ENCODE assay signal across 25 cellular contexts in genomic region chr22:48523091-48523490, GRCh38.
DNase-seq lines count a peak whose midpoint lies in the region; FAIRE-seq and TF ChIP-seq lines count a peak whose summit lies in the region.
"Had no signal": no experiment of that assay in that cellular context is flagged by ENCODE, and none has a peak within 500 bp of the region (broad histone marks: within the 10 kb centered on the region; RNA-seq: fewer than 3 reads in every experiment).

No MANE protein-coding gene starts in this region.

- CTCF ChIA-PET in HEK293 (lab: Yijun Ruan, JAX) (no interaction called here), H1 (lab: Charles Lee; ENCODE audit: partially characterized antibody) (no interaction called here)

- H4K5ac ChIP-seq in H1 (ENCODE audit: insufficient read length, low read depth, low read length) = no peak overlapping the region

- H4K20me1 ChIP-seq in H1 (replicated peaks in 1 of 2; ENCODE audit: control insufficient read depth in 1 of 2, insufficient read depth in 2 of 2, low read length in 2 of 2) = peaks cover 0 to 11% of the 10 kb centered on the region in 2 experiments
- H4K20me1 ChIP-seq: BLaER1 had no signal

- H3K36me3 ChIP-seq in HEK293 (ENCODE audit: control insufficient read depth in 2 of 2, insufficient read depth in 1 of 2, low read length in 2 of 2) (no peaks in the 10 kb centered on the region), H1 (ENCODE audit: control insufficient read depth in 2 of 4, insufficient read depth in 4 of 4, low read length in 3 of 4) (no peaks in the 10 kb centered on the region), tibial nerve (no peaks in the 10 kb centered on the region)
- H3K36me3 ChIP-seq: BE2C, BLaER1 had no signal

- H3K4me2 ChIP-seq in H1 (ENCODE audit: insufficient read depth in 1 of 2, low read depth in 2 of 2, low read length in 2 of 2) = no peak overlapping the region
- H3K4me2 ChIP-seq: BLaER1 had no signal

- H4K91ac ChIP-seq in H1 (replicated peaks; ENCODE audit: insufficient read length, low read length) = no peak overlapping the region

- no peak overlapping the region for H3K14ac ChIP-seq in H1 (ENCODE audit: insufficient read length)

- TF ChIP-seq POLR2A in H1 (IDR thresholded peaks at IDR 0.05; ENCODE audit: control extremely low read depth in 1 of 2, low read depth in 2 of 2, low read length in 2 of 2) (no peak), tibial nerve (IDR thresholded peaks at IDR 0.05) (no peak), GM12891 (IDR thresholded peaks at IDR 0.05; ENCODE audit: low read depth, low read length) (no peak)

- H3K18ac ChIP-seq in H1 (ENCODE audit: extremely low read depth, low read length) = no peak overlapping the region

- TF ChIP-seq RAD21 in H1 (IDR thresholded peaks at IDR 0.05 in 1 of 2, conservative IDR thresholded peaks at IDR 0.05 in 1 of 2; ENCODE audit: low read depth in 2 of 2, low read length in 2 of 2) = no peak

- no peak overlapping the region for H2BK5ac ChIP-seq in H1 (ENCODE audit: low read depth, low read length)

- H3K23me2 ChIP-seq in H1 (ENCODE audit: low read depth, low read length) = no peaks in the 10 kb centered on the region

- H3K79me1 ChIP-seq in H1 (ENCODE audit: low read depth, low read length) = peaks cover 10% of the 10 kb centered on the region; the same call in 1 of the 2 replicates

- peak overlapping the region; percentile 64; the same call in 1 of the 2 replicates for H4K8ac ChIP-seq in H1 (ENCODE audit: extremely low read depth, insufficient read depth, low read length)

- DNase-seq in H1 (ENCODE audit: low read depth in 1 of 2, low spot score in 2 of 2) = no peak
- no peak for DNase-seq in tibial nerve (ENCODE audit: low spot score in 2 of 2)
- DNase-seq in GM12891 (ENCODE audit: insufficient read length, low spot score) = no peak
- DNase-seq in HK-2 (ENCODE audit: unreplicated experiment) = no peak
- DNase-seq in NCI-H2171 (lab: John Stamatoyannopoulos, UW) = no peak
- DNase-seq: 8988T; ACHN; BE2C; C1 segment of cervical spinal cord; CD4-positive, alpha-beta memory T cell; CD4-positive, CD25-positive, alpha-beta regulatory T cell; CD8-positive, alpha-beta memory T cell; COR-L47; DMS 273 treated with DMSO at 0.1 percent for 48 hours; DMS153; DMS53; DMS79; DND-41; GF-D8 had no signal

- no peak overlapping the region for H3K9ac ChIP-seq in H1 (replicated peaks in 1 of 4; ENCODE audit: extremely low read depth in 1 of 4, low read depth in 3 of 4, low read length in 3 of 4)
- H3K9ac ChIP-seq: BLaER1 had no signal

- H3K56ac ChIP-seq in H1 (replicated peaks; ENCODE audit: insufficient read length, low read depth, low read length) = no peak overlapping the region

- TF ChIP-seq CTCF in HEK293 (tag by site-specific recombination; IDR thresholded peaks at IDR 0.05) = no peak
- TF ChIP-seq CTCF in H1 (IDR thresholded peaks at IDR 0.05; ENCODE audit: control extremely low read depth in 1 of 3, insufficient read depth in 1 of 3, low read depth in 1 of 3, low read length in 3 of 3) = no peak
- TF ChIP-seq CTCF in tibial nerve (IDR thresholded peaks at IDR 0.05) = no peak

- no peaks in the 10 kb centered on the region for H3K79me2 ChIP-seq in H1 (ENCODE audit: control insufficient read depth in 1 of 2, insufficient read depth in 2 of 2, low read length in 2 of 2)

- H2BK15ac ChIP-seq in H1 (ENCODE audit: low read length) = no peak overlapping the region

- H3K27ac ChIP-seq in HEK293 (ENCODE audit: extremely low read depth, low read depth, low read length) (no peak overlapping the region), H1 (ENCODE audit: low read depth, low read length) (no peak overlapping the region), tibial nerve (peak overlapping the region in 3 of 4 donors; percentile 25 to 95 (median 74))
- H3K27ac ChIP-seq: BLaER1 had no signal

- H2AFZ ChIP-seq in H1 (ENCODE audit: low read length) = no peak overlapping the region

- POLR2A ChIA-PET in HEK293 (lab: Yijun Ruan, JAX) = no interaction called here
- POLR2A ChIA-PET in H1 (lab: Charles Lee; ENCODE audit: partially characterized antibody) = no interaction called here

- H3K4me3 ChIP-seq in HEK293 (ENCODE audit: low read depth, low read length) (no peak overlapping the region), H1 (ENCODE audit: extremely low read depth in 1 of 4, insufficient read depth in 2 of 4, low read depth in 3 of 4, low read length in 4 of 4) (no peak overlapping the region), tibial nerve (no peak overlapping the region)
- H3K4me3 ChIP-seq: BLaER1 had no signal

- no peak overlapping the region for H3K23ac ChIP-seq in H1 (ENCODE audit: insufficient read length)

- H3K4ac ChIP-seq in H1 (replicated peaks; ENCODE audit: insufficient read length, low read depth, low read length) = no peak overlapping the region

- TF ChIP-seq EP300 in H1 (IDR thresholded peaks at IDR 0.05; ENCODE audit: borderline replicate concordance in 1 of 2, low read depth in 2 of 2, low read length in 2 of 2) = no peak
- no peak for TF ChIP-seq EP300 in tibial nerve (IDR thresholded peaks at IDR 0.05)

- H2BK120ac ChIP-seq in H1 (replicated peaks; ENCODE audit: low read depth, low read length) = no peak overlapping the region

- 88% methylated on average over 19 of the region's 19 CpGs; no CpG with 5 or more reads in 1 of the 2 experiments for WGBS in H1 (ENCODE audit: extremely low coverage in 1 of 2, insufficient coverage in 1 of 2, insufficient read length in 1 of 2, insufficient replicate concordance in 2 of 2, low coverage in 1 of 2, low lambda C conversion rate in 2 of 2, missing lambda C conversion rate in 1 of 2), 2 experiments
- WGBS in tibial nerve, 2 donors = 78 to 92% methylated on average over 5 to 14 of the region's 19 CpGs

- FAIRE-seq in H1 (lab: Jason Lieb, UNC) (no peak), GM12891 (lab: Jason Lieb, UNC) (no peak)
- FAIRE-seq: A204.1, G401.6, GM12892, GM18507 had no signal

- H2BK12ac ChIP-seq in H1 (ENCODE audit: low read depth, low read length) = no peak overlapping the region

- no peak overlapping the region for H2AK5ac ChIP-seq in H1 (ENCODE audit: low read depth, low read length)

- no peaks in the 10 kb centered on the region for H3K4me1 ChIP-seq in HEK293 (ENCODE audit: control insufficient read depth, insufficient read depth, low read length)
- H3K4me1 ChIP-seq in H1 (replicated peaks in 1 of 4; ENCODE audit: control insufficient read depth in 3 of 4, insufficient read depth in 4 of 4, low read length in 3 of 4) = peaks cover 0 to 2% (median 0%) of the 10 kb centered on the region in 4 experiments; a peak in 2 of 7 replicates
- peaks cover 0 to 55% (median 2%) of the 10 kb centered on the region in 4 donors for H3K4me1 ChIP-seq in tibial nerve
- H3K4me1 ChIP-seq: BE2C, BLaER1 had no signal

- H3K27me3 ChIP-seq in H1 (replicated peaks in 1 of 4; ENCODE audit: control insufficient read depth in 3 of 4, extremely low read depth in 1 of 4, insufficient read depth in 3 of 4, low read length in 3 of 4) (no peaks in the 10 kb centered on the region), tibial nerve (no peaks in the 10 kb centered on the region)
- H3K27me3 ChIP-seq: BE2C, BLaER1 had no signal

- no peak overlapping the region for H2BK20ac ChIP-seq in H1 (ENCODE audit: low read length)

- H3K9me3 ChIP-seq in HEK293 (ENCODE audit: control insufficient read depth, insufficient read depth, low read depth, low read length) (no peaks in the 10 kb centered on the region), H1 (ENCODE audit: insufficient read depth in 2 of 2, low read depth in 1 of 2, low read length in 1 of 2) (no peaks in the 10 kb centered on the region), tibial nerve (no peaks in the 10 kb centered on the region)
- H3K9me3 ChIP-seq: BLaER1 had no signal

TF ChIP-seq in HEK293, 187 proteins besides CTCF, POLR2A, EP300 and RAD21:
- TF ChIP-seq GLIS1 (tag by site-specific recombination; IDR thresholded peaks at IDR 0.05) (0 out of 2 replicates have a peak, but pooled peaks have one; percentile 22), ZNF549 (tag by site-specific recombination; IDR thresholded peaks at IDR 0.05) (no peak)
TF ChIP-seq in HEK293: peak in this region for 1.

TF ChIP-seq in H1, 55 proteins besides CTCF, POLR2A, EP300 and RAD21 (continues in another document):
- TF ChIP-seq SIX5 (IDR thresholded peaks at IDR 0.05; ENCODE audit: low read depth, low read length) = no peak
- no peak for TF ChIP-seq POLR2AphosphoS5 (IDR thresholded peaks at IDR 0.05; ENCODE audit: low read depth, low read length)
- TF ChIP-seq RNF2 (IDR thresholded peaks at IDR 0.05; ENCODE audit: borderline replicate concordance, low read depth, low read length, missing control alignments, poor library complexity, severe bottlenecking) = no peak
- TF ChIP-seq FOSL1 (IDR thresholded peaks at IDR 0.05; ENCODE audit: insufficient read depth, low read depth, low read length) = no peak
- TF ChIP-seq GABPA (IDR thresholded peaks at IDR 0.05; ENCODE audit: borderline replicate concordance, insufficient read depth, low read length) = no peak
- TF ChIP-seq SIRT6 (IDR thresholded peaks at IDR 0.05; ENCODE audit: low read length) = no peak
- TF ChIP-seq RBBP5 (IDR thresholded peaks at IDR 0.05; ENCODE audit: borderline replicate concordance, low read depth, low read length) = no peak
- TF ChIP-seq ATF3 (IDR thresholded peaks at IDR 0.05; ENCODE audit: insufficient read depth, low read depth, low read length) = no peak
- TF ChIP-seq NRF1 (IDR thresholded peaks at IDR 0.05; ENCODE audit: low read depth, low read length) = no peak

TF ChIP-seq in GM12891, 5 proteins besides CTCF, POLR2A, EP300 and RAD21:
- TF ChIP-seq POLR2AphosphoS5 (IDR thresholded peaks at IDR 0.05; ENCODE audit: low read depth, low read length) = no peak
- no peak for TF ChIP-seq PAX5 (IDR thresholded peaks at IDR 0.05; ENCODE audit: insufficient read depth, low read length, severe bottlenecking)
- TF ChIP-seq POU2F2 (IDR thresholded peaks at IDR 0.05; ENCODE audit: low read depth, low read length) = no peak
- TF ChIP-seq SPI1 (IDR thresholded peaks at IDR 0.05; ENCODE audit: low read depth, low read length) = no peak
- TF ChIP-seq TAF1 (IDR thresholded peaks at IDR 0.05; ENCODE audit: low read depth, low read length) = no peak
TF ChIP-seq in GM12891: peak in this region for 0.

Comparison
In these comparisons a context has a peak if more than half of its experiments do, and no peak if none do; other contexts are left out.
1. H3K27ac ChIP-seq: peak in tibial nerve (3 of 4); none in HEK293 (single experiment) and H1 (single experiment).